10 cellular contexts compared by ENCODE assay signal in the genomic region with DNA sequence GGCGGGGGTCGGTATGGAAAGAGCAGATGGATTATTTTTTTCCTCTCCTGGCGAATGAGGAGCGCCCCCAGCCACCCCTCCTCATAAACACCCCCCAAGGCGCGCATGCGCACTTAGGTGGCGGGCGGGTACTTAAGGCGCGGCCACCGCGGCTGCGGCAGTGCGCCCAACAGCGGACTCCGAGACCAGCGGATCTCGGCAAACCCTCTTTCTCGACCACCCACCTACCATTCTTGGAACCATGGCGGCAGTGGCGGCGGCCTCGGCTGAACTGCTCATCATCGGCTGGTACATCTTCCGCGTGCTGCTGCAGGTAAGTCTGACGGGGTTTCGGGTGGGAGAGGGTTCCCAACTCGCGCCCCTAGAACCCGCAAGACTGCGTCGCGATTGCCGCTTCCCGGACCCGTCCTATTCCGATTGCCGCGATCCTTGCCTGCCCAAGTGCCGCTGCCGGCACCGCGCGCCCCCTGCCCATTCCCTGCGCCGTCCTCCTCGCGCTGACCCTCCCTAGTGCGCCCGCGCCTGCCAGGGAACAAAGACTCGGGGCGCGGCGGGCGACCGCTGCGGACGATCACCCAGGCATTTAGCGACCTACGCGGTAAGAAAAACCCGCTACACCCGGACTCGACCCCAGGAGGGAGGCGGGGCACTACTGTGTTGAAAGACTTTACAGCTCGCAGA. TPM values are rescaled to one million over a fixed set of nuclear protein-coding genes. Genes with fewer than 3 reads are reported as not detected.
DNase-seq lines count a peak whose midpoint lies in the region; ATAC-seq and TF ChIP-seq lines count a peak whose summit lies in the region.
"Had no signal": no experiment of that assay in that cellular context is flagged by ENCODE, and none has a peak within 500 bp of the region (broad histone marks: within the 10 kb centered on the region; RNA-seq: fewer than 3 reads in every experiment).

A gene with protein sequence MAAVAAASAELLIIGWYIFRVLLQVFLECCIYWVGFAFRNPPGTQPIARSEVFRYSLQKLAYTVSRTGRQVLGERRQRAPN (plus strand): TSS at position 160 of the 681 bp plus-strand sequence. CDS start 82 bp downstream, at position 242.

- no peak for ATAC-seq in CD8-positive, alpha-beta T cell
- no peak for ATAC-seq in HG02642 (IDR thresholded peaks at IDR 0.05; ENCODE audit: poor library complexity, unreplicated experiment)

- CTCF ChIA-PET in CD8-positive, alpha-beta T cell (lab: Charles Lee) = interaction anchor here (0.6 kb wide), 1 partner anchor 309 kb away, joined by 3 read pairs; no protein-coding TSS in a partner anchor
- CTCF ChIA-PET in RWPE1 (lab: Yijun Ruan, JAX) = no interaction called here

- no peaks in the 10 kb centered on the region for H3K9me3 Mint-ChIP-seq in CD8-positive, alpha-beta T cell
- H3K9me3 Mint-ChIP-seq in endodermal cell (no peaks in the 10 kb centered on the region), neural crest cell (no peaks in the 10 kb centered on the region)

- DNase-seq in CD8-positive, alpha-beta T cell = peak in 1 of 7 experiments; percentile 47
- DNase-seq in RWPE1 (ENCODE audit: low spot score) (no peak), endodermal cell (no peak), neural crest cell (ENCODE audit: low read depth, low spot score) (peak; percentile 61), AG20443 (ENCODE audit: low spot score) (no peak), pons (ENCODE audit: low spot score) (no peak), middle frontal gyrus (ENCODE audit: extremely low spot score, low spot score) (no peak)
- DNase-seq: stimulated activated CD4-positive, alpha-beta T cell treated with anti-CD3 and anti-CD28 coated beads, Interleukin-1b, Interleukin-23, amount 100 ng/mL, for 48 hours had no signal

- peaks cover 30% of the 10 kb centered on the region for H3K4me1 ChIP-seq in CD8-positive, alpha-beta T cell (ENCODE audit: insufficient read depth, low read length)
- peaks cover 11% of the 10 kb centered on the region for H3K4me1 ChIP-seq in endodermal cell (ENCODE audit: control insufficient read depth, insufficient read depth, low read length)

- no peak within 1 kb of the TSS for H3K27ac Mint-ChIP-seq in CD8-positive, alpha-beta T cell
- H3K27ac Mint-ChIP-seq in endodermal cell = peak within 1 kb of the TSS; percentile 82
- peak within 1 kb of the TSS; percentile 68 for H3K27ac Mint-ChIP-seq in neural crest cell (ENCODE audit: unreplicated experiment)

- H3K9me3 ChIP-seq in CD8-positive, alpha-beta T cell (ENCODE audit: low read length) = no peaks in the 10 kb centered on the region
- no peaks in the 10 kb centered on the region for H3K9me3 ChIP-seq in endodermal cell (ENCODE audit: control insufficient read depth, low read length)

- intact Hi-C loops in CD8-positive, alpha-beta T cell (cut with DNase I, micrococcal nuclease) = no loop called here

- POLR2A ChIA-PET in CD8-positive, alpha-beta T cell (lab: Charles Lee) = interaction anchor here (0.7 kb wide), 2 partner anchors 22 to 1355 kb away, joined by 3 to 4 read pairs; no protein-coding TSS in a partner anchor
- POLR2A ChIA-PET in RWPE1 (lab: Yijun Ruan, JAX; ENCODE audit: low non-redundant PET) = no interaction called here

- H3K4me1 Mint-ChIP-seq in CD8-positive, alpha-beta T cell (ENCODE audit: low read depth) = peaks cover 52% of the 10 kb centered on the region
- peaks cover 58% of the 10 kb centered on the region for H3K4me1 Mint-ChIP-seq in endodermal cell
- peaks cover 72% of the 10 kb centered on the region for H3K4me1 Mint-ChIP-seq in neural crest cell

- peaks cover 43% of the 10 kb centered on the region for H3K36me3 Mint-ChIP-seq in CD8-positive, alpha-beta T cell
- peaks cover 48% of the 10 kb centered on the region for H3K36me3 Mint-ChIP-seq in endodermal cell (ENCODE audit: low read depth)
- peaks cover 29% of the 10 kb centered on the region for H3K36me3 Mint-ChIP-seq in neural crest cell (ENCODE audit: low read depth)

- no peak within 1 kb of the TSS for H3K27ac ChIP-seq in CD8-positive, alpha-beta T cell (ENCODE audit: low read depth, low read length)
- H3K27ac ChIP-seq in RWPE1 (peak within 1 kb of the TSS; percentile 97), endodermal cell (ENCODE audit: low read depth, low read length) (peak within 1 kb of the TSS; percentile 68)

- no peaks in the 10 kb centered on the region for H3K27me3 ChIP-seq in CD8-positive, alpha-beta T cell (ENCODE audit: insufficient read depth, low read length)
- no peaks in the 10 kb centered on the region for H3K27me3 ChIP-seq in endodermal cell (ENCODE audit: control insufficient read depth, insufficient read depth, low read length, poor library complexity, severe bottlenecking)

- H3K27me3 Mint-ChIP-seq in CD8-positive, alpha-beta T cell (ENCODE audit: low read depth) = no peaks in the 10 kb centered on the region
- H3K27me3 Mint-ChIP-seq in endodermal cell (ENCODE audit: insufficient read depth) (peaks cover 8% of the 10 kb centered on the region), neural crest cell (ENCODE audit: low read depth) (peaks cover 16% of the 10 kb centered on the region)

- H3K9ac ChIP-seq in endodermal cell (ENCODE audit: extremely low read depth, low read length, poor library complexity, severe bottlenecking) = peak within 1 kb of the TSS; percentile 66

- H3K4me3 ChIP-seq in CD8-positive, alpha-beta T cell (ENCODE audit: low read depth, low read length) = no peak within 1 kb of the TSS
- H3K4me3 ChIP-seq in endodermal cell (ENCODE audit: low read length) = peak within 1 kb of the TSS; percentile 81

- H3K4me3 Mint-ChIP-seq in CD8-positive, alpha-beta T cell = peak within 1 kb of the TSS; percentile 67
- H3K4me3 Mint-ChIP-seq in endodermal cell (peak within 1 kb of the TSS; percentile 71), neural crest cell (peak within 1 kb of the TSS; percentile 92)

- no peak for TF ChIP-seq CTCF in CD8-positive, alpha-beta T cell (IDR thresholded peaks at IDR 0.05)
- TF ChIP-seq CTCF in RWPE1 (conservative IDR thresholded peaks at IDR 0.05; ENCODE audit: low read depth) (no peak), endodermal cell (conservative IDR thresholded peaks at IDR 0.05) (no peak), neural crest cell (conservative IDR thresholded peaks at IDR 0.05) (no peak)

- 62 to 83% methylated on average over 25 to 69 of the region's 69 CpGs for WGBS in endodermal cell (ENCODE audit: insufficient coverage in 1 of 2, insufficient read length in 1 of 2), 2 experiments

- H3K36me3 ChIP-seq in CD8-positive, alpha-beta T cell (ENCODE audit: insufficient read depth, low read length) = peaks cover 10% of the 10 kb centered on the region
- peaks cover 42% of the 10 kb centered on the region for H3K36me3 ChIP-seq in endodermal cell (ENCODE audit: control insufficient read depth, insufficient read depth, low read length)

RNA-seq across cellular contexts. Expression of the gene that starts here (rescaled TPM):
- not detected for total RNA-seq in CD8-positive, alpha-beta T cell
- total RNA-seq in endodermal cell = 10 to 100 TPM; 16.8 to 27.3 TPM
- polyA plus RNA-seq in endodermal cell (2013, experiment 1 of 2) = 413 TPM
- polyA plus RNA-seq in endodermal cell (2013, experiment 2 of 2) = 384 TPM
- total RNA-seq in neural crest cell = 113 and 119 TPM in 2 replicates
- total RNA-seq: Daoy had no signal

Comparison
In these comparisons a context has a peak if more than half of its experiments do, and no peak if none do; other contexts are left out.
1. RNA of the gene that starts here (total RNA-seq): 113 to 119 TPM in neural crest cell and 16.8 to 27.3 TPM in endodermal cell; not detected in CD8-positive, alpha-beta T cell; every median in the first group is over 10 times any median in the second.
2. Peak in every context shown above with its lines, with median percentiles within 50 percentile points of each other: H3K4me3 Mint-ChIP-seq.